8 cellular contexts compared by ENCODE assay signal in the genomic region with DNA sequence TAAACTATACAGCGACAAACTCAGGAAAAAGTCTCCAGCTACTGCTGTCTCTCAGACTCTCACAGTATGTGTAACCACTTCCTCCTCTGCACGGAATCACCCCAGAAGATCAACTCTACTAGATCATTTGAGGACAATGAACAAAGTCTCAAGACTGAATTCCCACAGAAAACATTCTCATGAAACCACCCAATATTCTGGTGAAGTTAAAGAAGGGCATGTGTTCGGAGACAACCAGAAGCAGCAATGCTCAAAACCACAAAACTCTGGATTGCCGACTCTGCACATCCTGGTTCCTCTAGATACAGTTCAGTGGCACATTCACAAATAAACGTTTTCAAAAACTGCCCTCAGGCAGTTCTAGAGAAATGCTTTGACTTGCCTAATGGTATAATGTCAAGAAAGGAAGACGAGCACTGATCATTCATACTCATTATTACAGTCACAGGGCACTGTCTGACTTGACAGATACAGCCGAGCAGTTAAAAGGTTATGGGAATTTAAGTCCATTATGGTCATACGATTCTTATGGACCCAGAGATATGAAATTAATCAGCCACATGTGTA.
DNase-seq lines count a peak whose midpoint lies in the region; ATAC-seq, FAIRE-seq and TF ChIP-seq lines count a peak whose summit lies in the region.

No MANE protein-coding gene starts in this region.

- H3K27me3 ChIP-seq in Caco-2 (replicated peaks; ENCODE audit: control insufficient read depth, insufficient read depth, low read length) (no peaks in the 10 kb centered on the region), small intestine (ENCODE audit: control insufficient read depth in 2 of 2, insufficient read depth in 2 of 2, low read length in 2 of 2) (no peaks in the 10 kb centered on the region)

- no peaks in the 10 kb centered on the region for H3K9me3 Mint-ChIP-seq in Caco-2 (ENCODE audit: unreplicated experiment)

- FAIRE-seq in small intestine (lab: Jason Lieb, UNC) = no peak

- H3K36me3 ChIP-seq in Caco-2 (ENCODE audit: control insufficient read depth, insufficient read depth, low read length) (no peaks in the 10 kb centered on the region; the same call in 1 of the 2 replicates), small intestine (ENCODE audit: control insufficient read depth in 2 of 2, insufficient read depth in 2 of 2, low read length in 2 of 2) (no peaks in the 10 kb centered on the region)

- no peak for TF ChIP-seq CTCF in Caco-2 (IDR thresholded peaks at IDR 0.05; ENCODE audit: insufficient read depth in 1 of 2, low read depth in 1 of 2, low read length in 1 of 2, severe bottlenecking in 1 of 2, unreplicated experiment in 1 of 2)
- no peak for TF ChIP-seq CTCF in GM20000 (IDR thresholded peaks at IDR 0.05; ENCODE audit: extremely low read depth, missing control alignments)
- TF ChIP-seq CTCF in epithelial cell of esophagus (IDR thresholded peaks at IDR 0.05; ENCODE audit: insufficient read depth, low read depth, low read length, missing control alignments) = no peak

- POLR2A ChIA-PET in Caco-2 (lab: Charles Lee) = no interaction called here

- H3K36me3 Mint-ChIP-seq in Caco-2 (ENCODE audit: insufficient read depth, unreplicated experiment) = peaks cover 38% of the 10 kb centered on the region

- H3K4me3 ChIP-seq in Caco-2 (ENCODE audit: low read depth, low read length) (no peak overlapping the region), epithelial cell of esophagus (ENCODE audit: low read length) (no peak overlapping the region), small intestine (ENCODE audit: low read depth in 1 of 2, low read length in 2 of 2) (no peak overlapping the region)

- 36 to 37% (median 37%) methylated on average over 8 of the region's 8 CpGs for WGBS in small intestine, 3 donors

- H3K4me3 Mint-ChIP-seq in Caco-2 (ENCODE audit: unreplicated experiment) = no peak overlapping the region

- DNase-seq in Caco-2 (no peak), GM20000 (ENCODE audit: low spot score) (peak; percentile 45), T-helper 2 cell (peak in 3 of 5 experiments; percentile 18 to 94 (median 66)), epithelial cell of esophagus (ENCODE audit: low read depth) (peak; percentile 92), small intestine (peak; percentile 70), RKO (ENCODE audit: low spot score) (no peak), NCI-H345 treated with DMSO at 0.1 percent for 48 hours (lab: John Stamatoyannopoulos, UW; ENCODE audit: unreplicated experiment) (no peak)

- peak overlapping the region; percentile 19 for H3K27ac Mint-ChIP-seq in Caco-2 (ENCODE audit: unreplicated experiment)

- no peaks in the 10 kb centered on the region for H3K27me3 Mint-ChIP-seq in Caco-2 (ENCODE audit: insufficient read depth, unreplicated experiment)

- H3K4me1 ChIP-seq in Caco-2 = peaks cover 38% of the 10 kb centered on the region
- peaks cover 3 to 5% of the 10 kb centered on the region in 2 donors for H3K4me1 ChIP-seq in small intestine (ENCODE audit: control insufficient read depth in 2 of 2, insufficient read depth in 1 of 2, low read depth in 1 of 2, low read length in 1 of 2)

- intact Hi-C loops in Caco-2 (cut with micrococcal nuclease; ENCODE audit: unreplicated experiment) = no loop called here

- H3K9me3 ChIP-seq in Caco-2 = peaks cover 11% of the 10 kb centered on the region; the same call in 1 of the 2 replicates
- no peaks in the 10 kb centered on the region for H3K9me3 ChIP-seq in small intestine (ENCODE audit: control insufficient read depth, low read depth)

- CTCF ChIA-PET in Caco-2 (lab: Charles Lee) = no interaction called here

- peak overlapping the region; percentile 49 to 85 for H3K27ac ChIP-seq in small intestine (ENCODE audit: low read depth in 1 of 2, low read length in 1 of 2)

- peak; percentile 95 for ATAC-seq in HG03521 (IDR thresholded peaks at IDR 0.05; ENCODE audit: unreplicated experiment)

- peaks cover 14% of the 10 kb centered on the region for H3K4me1 Mint-ChIP-seq in Caco-2 (ENCODE audit: low read depth, unreplicated experiment)

- no TSS peak for BruUV-seq in Caco-2 (replicated peaks; lab: Mats Ljungman, UMichigan)

Comparison
In these comparisons a context has a peak if more than half of its experiments do, and no peak if none do; other contexts are left out.
1. DNase-seq: peak in GM20000 (single experiment), T-helper 2 cell (3 of 5), epithelial cell of esophagus (single experiment) and small intestine (single experiment); none in Caco-2 (0 of 2), RKO (single experiment) and NCI-H345 treated with DMSO at 0.1 percent for 48 hours (single experiment).